Comparison of ENCODE assay signal across 1 cellular context in genomic region chr19:40420766-40421467, GRCh38.
A peak's percentile ranks its signal among the peaks of the same experiment; 100 is the strongest.
TF ChIP-seq lines count a peak whose summit lies in the region.

No MANE protein-coding gene starts in this region.

TF ChIP-seq in HepG2, 621 proteins besides CTCF, POLR2A, EP300 and RAD21 (continued from another document and continues in another):
- TF ChIP-seq ZNF18 (CRISPR knock-in tag; IDR thresholded peaks at IDR 0.05; ENCODE audit: insufficient replicate concordance) (peak; percentile 91), HNRNPK (IDR thresholded peaks at IDR 0.05; ENCODE audit: low read depth, low read length, poor library complexity, severe bottlenecking) (peak; percentile 89), BCL6 (CRISPR knock-in tag; IDR thresholded peaks at IDR 0.05) (peak; percentile 63), GTF3A (CRISPR knock-in tag; conservative IDR thresholded peaks at IDR 0.05) (no peak), NFE2 (CRISPR knock-in tag; IDR thresholded peaks at IDR 0.05) (no peak), ZNF740 (CRISPR knock-in tag; IDR thresholded peaks at IDR 0.05) (peak; percentile 99), ZNF567 (CRISPR knock-in tag; IDR thresholded peaks at IDR 0.05; ENCODE audit: borderline replicate concordance) (no peak; the same call in 1 of the 2 replicates), ZBTB14 (CRISPR knock-in tag; IDR thresholded peaks at IDR 0.05) (no peak), TMF1 (CRISPR knock-in tag; IDR thresholded peaks at IDR 0.05; ENCODE audit: low read depth) (no peak), ZNF564 (CRISPR knock-in tag; IDR thresholded peaks at IDR 0.05) (peak; percentile 92), NFE2L1 (CRISPR knock-in tag; IDR thresholded peaks at IDR 0.05; ENCODE audit: borderline replicate concordance) (no peak), ZNF558 (CRISPR knock-in tag; IDR thresholded peaks at IDR 0.05; ENCODE audit: borderline replicate concordance) (peak; percentile 69; the same call in 1 of the 2 replicates), ZNF496 (CRISPR knock-in tag; IDR thresholded peaks at IDR 0.05; ENCODE audit: insufficient replicate concordance) (no peak), SMARCE1 (IDR thresholded peaks at IDR 0.05; ENCODE audit: borderline replicate concordance) (no peak), NR0B2 (CRISPR knock-in tag; IDR thresholded peaks at IDR 0.05) (0 out of 2 replicates have a peak, but pooled peaks have one; percentile 78), MXI1 (IDR thresholded peaks at IDR 0.05; ENCODE audit: borderline replicate concordance, low read depth, low read length) (peak; percentile 74; the same call in 1 of the 3 replicates), LCORL (IDR thresholded peaks at IDR 0.05) (no peak), LCORL (CRISPR knock-in tag; IDR thresholded peaks at IDR 0.05) (peak; percentile 92), ZNF260 (CRISPR knock-in tag; IDR thresholded peaks at IDR 0.05; ENCODE audit: borderline replicate concordance, low read depth) (no peak), ZBTB46 (CRISPR knock-in tag; IDR thresholded peaks at IDR 0.05; ENCODE audit: borderline replicate concordance) (no peak), PHF5A (CRISPR knock-in tag; IDR thresholded peaks at IDR 0.05; ENCODE audit: low read depth, unreplicated experiment) (peak; percentile 3), RFXAP (CRISPR knock-in tag; IDR thresholded peaks at IDR 0.05; ENCODE audit: borderline replicate concordance) (peak; percentile 52; the same call in 1 of the 2 replicates), DR1 (CRISPR knock-in tag; IDR thresholded peaks at IDR 0.05) (peak; percentile 80; the same call in 1 of the 2 replicates), ARNTL (CRISPR knock-in tag; IDR thresholded peaks at IDR 0.05) (peak; percentile 84), ZNF333 (CRISPR knock-in tag; IDR thresholded peaks at IDR 0.05; ENCODE audit: borderline replicate concordance) (peak; percentile 90; the same call in 1 of the 2 replicates), ZFP36L1 (CRISPR knock-in tag; IDR thresholded peaks at IDR 0.05) (peak; percentile 57; the same call in 1 of the 2 replicates), MXD1 (CRISPR knock-in tag; IDR thresholded peaks at IDR 0.05) (peak; percentile 89), GABPB1 (CRISPR knock-in tag; IDR thresholded peaks at IDR 0.05) (peak; percentile 84), TBP (CRISPR knock-in tag; IDR thresholded peaks at IDR 0.05) (no peak), ZNF503 (CRISPR knock-in tag; IDR thresholded peaks at IDR 0.05) (no peak; the same call in 1 of the 2 replicates), ELF3 (CRISPR knock-in tag; IDR thresholded peaks at IDR 0.05) (peak; percentile 64), TOE1 (CRISPR knock-in tag; IDR thresholded peaks at IDR 0.05) (no peak), U2AF2 (IDR thresholded peaks at IDR 0.05; ENCODE audit: low read depth, low read length) (no peak), JUND (CRISPR knock-in tag; IDR thresholded peaks at IDR 0.05) (no peak; the same call in 1 of the 2 replicates), RERE (CRISPR knock-in tag; IDR thresholded peaks at IDR 0.05; ENCODE audit: low read depth) (no peak), IKZF5 (CRISPR knock-in tag; IDR thresholded peaks at IDR 0.05) (peak; percentile 76), HMG20B (CRISPR knock-in tag; conservative IDR thresholded peaks at IDR 0.05) (no peak), PHB2 (IDR thresholded peaks at IDR 0.05; ENCODE audit: partially characterized antibody) (no peak), STAT6 (CRISPR knock-in tag; IDR thresholded peaks at IDR 0.05; ENCODE audit: borderline replicate concordance) (no peak; the same call in 1 of the 2 replicates), RARG (CRISPR knock-in tag; IDR thresholded peaks at IDR 0.05; ENCODE audit: low read depth) (no peak), KAT7 (CRISPR knock-in tag; IDR thresholded peaks at IDR 0.05; ENCODE audit: borderline replicate concordance) (peak; percentile 77; the same call in 1 of the 2 replicates), NR2F1 (CRISPR knock-in tag; IDR thresholded peaks at IDR 0.05) (peak in 1 of 2 experiments; percentile 29; a peak in 1 of 4 replicates), IKZF1 (IDR thresholded peaks at IDR 0.05) (no peak), ZNF562 (CRISPR knock-in tag; IDR thresholded peaks at IDR 0.05; ENCODE audit: borderline replicate concordance) (no peak), MNT (IDR thresholded peaks at IDR 0.05) (peak; percentile 10; the same call in 1 of the 2 replicates), NFATC3 (CRISPR knock-in tag; IDR thresholded peaks at IDR 0.05) (no peak; the same call in 1 of the 2 replicates)
